In genomic region chr9:114396558-114397218, GRCh38 we compare ENCODE assay signal across 9 cellular contexts. TPM values are rescaled to one million over a fixed set of nuclear protein-coding genes. Genes with fewer than 3 reads are reported as not detected.
DNase-seq lines count a peak whose midpoint lies in the region; ATAC-seq and TF ChIP-seq lines count a peak whose summit lies in the region.
"Had no signal": no experiment of that assay in that cellular context is flagged by ENCODE, and none has a peak within 500 bp of the region (broad histone marks: within the 10 kb centered on the region; RNA-seq: fewer than 3 reads in every experiment).

No MANE protein-coding gene starts in this region.

- no peaks in the 10 kb centered on the region for H3K36me3 ChIP-seq in lung (ENCODE audit: control insufficient read depth in 2 of 2, insufficient read depth in 2 of 2, low read length in 2 of 2)
- H3K36me3 ChIP-seq: gastrocnemius medialis had no signal

- peak overlapping the region; percentile 88 for H3K27ac Mint-ChIP-seq in activated naive CD8-positive, alpha-beta T cell

- H3K27me3 ChIP-seq in lung (ENCODE audit: control insufficient read depth, insufficient read depth): no peaks in the 10 kb centered on the region
- H3K27me3 ChIP-seq: gastrocnemius medialis had no signal

- H3K4me3 ChIP-seq in GM12875 (ENCODE audit: low read depth, low read length) (peak overlapping the region; percentile 67), lung (no peak overlapping the region)

- no peak for TF ChIP-seq CTCF in GM12875 (IDR thresholded peaks at IDR 0.05; ENCODE audit: borderline replicate concordance, insufficient read depth, low read depth, low read length)
- no peak for TF ChIP-seq CTCF in lung (IDR thresholded peaks at IDR 0.05; ENCODE audit: control extremely low read depth, extremely low read depth)

- H3K9me3 Mint-ChIP-seq in activated naive CD8-positive, alpha-beta T cell (ENCODE audit: low read depth): no peaks in the 10 kb centered on the region

- peak; percentile 35 for DNase-seq in ACHN
- peak; percentile 57 for DNase-seq in lung (ENCODE audit: low spot score)
- no peak for DNase-seq in activated gamma-delta T cell treated with Interleukin-2 at 50 U/mL for 16 hours
- no peak for DNase-seq in DMS79 (lab: John Stamatoyannopoulos, UW)
- DNase-seq in mucosa of gallbladder (ENCODE audit: low spot score): no peak
- DNase-seq: gastrocnemius medialis had no signal

- in situ Hi-C loops in ACHN (cut with HindIII; ENCODE audit: low pct_ligation_motif_present, low pct_unique_long_range_greater_than_20kb, low sequenced_read_pairs): no loop called here

- H3K4me1 ChIP-seq in lung (ENCODE audit: control insufficient read depth in 2 of 2, insufficient read depth in 2 of 2, low read length in 2 of 2): peaks cover 0 to 8% of the 10 kb centered on the region in 2 donors

- ATAC-seq in lung (ENCODE audit: insufficient read depth, low FRiP score) (no peak), GM19023 (IDR thresholded peaks at IDR 0.05; ENCODE audit: unreplicated experiment) (no peak)

- no peaks in the 10 kb centered on the region for H3K9me3 ChIP-seq in lung (ENCODE audit: control insufficient read depth in 2 of 2, insufficient read depth in 1 of 2, low read length in 1 of 2)
- H3K9me3 ChIP-seq: gastrocnemius medialis had no signal

- H3K36me3 Mint-ChIP-seq in activated naive CD8-positive, alpha-beta T cell: peaks cover 2% of the 10 kb centered on the region

- H3K27ac ChIP-seq in lung (ENCODE audit: low read depth in 1 of 2, low read length in 1 of 2): peak overlapping the region in 1 of 2 donors; percentile 41

- peak overlapping the region; percentile 96 for H3K4me3 Mint-ChIP-seq in activated naive CD8-positive, alpha-beta T cell

- peaks cover 57% of the 10 kb centered on the region for H3K4me1 Mint-ChIP-seq in activated naive CD8-positive, alpha-beta T cell (ENCODE audit: low read depth)

- H3K27me3 Mint-ChIP-seq in activated naive CD8-positive, alpha-beta T cell: no peaks in the 10 kb centered on the region

- WGBS in lung, 2 donors: 62 to 70% methylated on average over 16 of the region's 16 CpGs

RNA-seq across cellular contexts. Expression of gene AKNA, which starts 8.9 kb away (rescaled TPM):
- total RNA-seq in lung (10 to 100 TPM; 47.4 to 79.5 TPM), mucosa of gallbladder (41.0 TPM)
- polyA plus RNA-seq in lung: 10 to 100 TPM; 29.5 to 49.7 TPM

Comparison
In these comparisons a context has a peak if more than half of its experiments do, and no peak if none do; other contexts are left out.
1. DNase-seq: peak in ACHN (single experiment) and lung (single experiment); none in activated gamma-delta T cell treated with Interleukin-2 at 50 U/mL for 16 hours (single experiment), DMS79 (single experiment) and mucosa of gallbladder (single experiment).